8 cellular contexts compared by ENCODE assay signal in the genomic region with DNA sequence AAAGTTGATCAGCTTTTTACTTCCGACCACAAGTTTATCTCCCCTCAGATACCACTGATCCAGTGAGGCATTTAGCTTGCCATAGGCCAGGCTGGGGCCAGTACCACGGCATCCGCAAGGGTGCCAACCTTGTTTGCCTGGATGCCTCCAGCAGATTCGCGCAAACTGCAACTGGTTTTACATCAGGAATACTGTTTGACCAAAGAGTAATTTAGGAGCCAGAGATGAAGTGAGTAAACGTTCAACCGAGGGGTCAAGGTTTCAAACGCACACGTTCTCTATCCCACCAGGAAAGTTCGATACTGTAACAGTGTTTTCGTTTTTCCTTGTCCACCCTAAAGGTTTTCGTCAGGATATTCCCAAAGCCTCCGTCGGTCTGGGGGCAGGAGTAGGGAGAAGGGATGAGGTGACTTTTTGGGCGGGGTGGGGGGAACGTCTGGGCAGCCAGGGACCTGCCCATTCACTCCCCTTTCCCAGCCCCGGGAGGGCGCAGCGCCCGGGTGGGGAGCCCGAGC. TPM values are rescaled to one million over a fixed set of nuclear protein-coding genes. Genes with fewer than 3 reads are reported as not detected.
DNase-seq lines count a peak whose midpoint lies in the region; ATAC-seq and TF ChIP-seq lines count a peak whose summit lies in the region.

Gene MDFIC, plus strand, starts transcription at position 459 of the 515 bp plus-strand sequence. CDS start 940 bp downstream, outside the sequence.

- H3K9me3 Mint-ChIP-seq in neural crest cell: no peaks in the 10 kb centered on the region

- no peaks in the 10 kb centered on the region for H3K36me3 Mint-ChIP-seq in neural crest cell (ENCODE audit: low read depth)

- DNase-seq in DMS53 (lab: John Stamatoyannopoulos, UW) (peak; percentile 41), DMS53 treated with DMSO at 0.1 percent for 48 hours (lab: John Stamatoyannopoulos, UW; ENCODE audit: unreplicated experiment) (no peak), fibroblast of pulmonary artery (ENCODE audit: low read depth) (no peak), neural crest cell (ENCODE audit: low read depth, low spot score) (no peak), SIG-M5 treated with dmso at 0.1 percent for 504 hours (lab: John Stamatoyannopoulos, UW; ENCODE audit: unreplicated experiment) (no peak)
- peak; percentile 39 for DNase-seq in activated T-cell treated with anti-CD3 and anti-CD28 coated beads, Interleukin-2, amount 50 U/mL, for 1 hour

- peak within 1 kb of the TSS; percentile 85 for H3K4me3 Mint-ChIP-seq in neural crest cell

- H3K27ac Mint-ChIP-seq in neural crest cell (ENCODE audit: unreplicated experiment): peak within 1 kb of the TSS; percentile 92

- peak within 1 kb of the TSS; percentile 77 for H3K4me3 ChIP-seq in fibroblast of pulmonary artery (replicated peaks; ENCODE audit: low read depth, low read length)

- TF ChIP-seq CTCF in fibroblast of pulmonary artery (IDR thresholded peaks at IDR 0.05; ENCODE audit: low read length, missing control alignments) (no peak), neural crest cell (conservative IDR thresholded peaks at IDR 0.05) (no peak)

- H3K4me1 Mint-ChIP-seq in neural crest cell: peaks cover 13% of the 10 kb centered on the region

- no peaks in the 10 kb centered on the region for H3K27me3 Mint-ChIP-seq in neural crest cell (ENCODE audit: low read depth)

- no peak for ATAC-seq in HG03175 (IDR thresholded peaks at IDR 0.05; ENCODE audit: unreplicated experiment)
- no peak for ATAC-seq in HG03045 (IDR thresholded peaks at IDR 0.05; ENCODE audit: unreplicated experiment)

RNA-seq across cellular contexts. Expression of gene MDFIC, which starts in this region (rescaled TPM):
- 10.1 and 11.1 TPM in 2 replicates for total RNA-seq in neural crest cell

Comparison
In these comparisons a context has a peak if more than half of its experiments do, and no peak if none do; other contexts are left out.
1. DNase-seq: peak in DMS53 (single experiment) and activated T-cell treated with anti-CD3 and anti-CD28 coated beads, Interleukin-2, amount 50 U/mL, for 1 hour (single experiment); none in DMS53 treated with DMSO at 0.1 percent for 48 hours (single experiment), fibroblast of pulmonary artery (single experiment), neural crest cell (single experiment) and SIG-M5 treated with dmso at 0.1 percent for 504 hours (single experiment).